ENCODE assay signal across 26 cellular contexts in the genomic region with DNA sequence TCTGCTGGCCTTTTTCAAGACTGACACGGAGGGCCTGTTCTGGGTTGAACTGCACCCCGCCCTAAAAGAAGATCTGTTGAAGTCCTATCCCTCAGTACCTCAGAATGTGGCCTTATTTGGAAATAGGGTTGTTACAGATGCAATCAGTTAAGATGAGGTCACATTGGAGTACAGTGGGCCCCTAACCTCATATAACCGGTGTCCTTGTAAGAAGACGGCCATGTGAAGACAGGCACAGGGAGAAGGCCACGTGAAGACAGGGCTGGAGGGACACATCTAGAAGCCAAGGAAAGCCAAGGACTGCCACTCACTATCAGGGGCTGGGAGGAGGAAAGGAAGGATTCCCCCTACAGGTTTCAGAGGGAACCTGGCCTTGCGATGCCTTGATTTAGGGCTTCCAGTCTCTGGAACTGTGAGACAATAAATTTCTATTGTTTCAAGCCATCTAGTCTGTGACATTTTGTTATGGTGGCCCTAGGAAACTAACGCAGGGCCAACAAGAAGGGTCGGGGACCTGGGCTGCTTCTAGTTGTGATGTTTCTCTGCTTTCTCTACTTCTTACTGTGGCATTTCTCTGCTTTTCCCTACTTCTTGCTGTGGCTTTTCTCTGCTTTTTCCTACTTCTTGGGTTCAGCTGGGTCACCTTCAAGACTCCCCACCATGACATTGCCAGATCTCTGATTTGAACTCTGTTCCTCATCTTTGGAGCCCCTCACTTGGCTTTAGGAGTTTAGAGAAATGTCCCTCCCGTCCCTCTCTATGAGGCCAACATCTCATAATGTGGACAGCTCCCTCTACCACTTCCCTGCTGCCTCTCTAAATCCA. TPM values are rescaled to one million over a fixed set of nuclear protein-coding genes. Genes with fewer than 3 reads are reported as not detected.
DNase-seq lines count a peak whose midpoint lies in the region; ATAC-seq and TF ChIP-seq lines count a peak whose summit lies in the region.
"Had no signal": no experiment of that assay in that cellular context is flagged by ENCODE, and none has a peak within 500 bp of the region (broad histone marks: within the 10 kb centered on the region; RNA-seq: fewer than 3 reads in every experiment).

No MANE protein-coding gene starts in this region.

- ATAC-seq in HG02623 (IDR thresholded peaks at IDR 0.05; ENCODE audit: unreplicated experiment): no peak
- ATAC-seq: activated CD4-positive, CD25-positive, alpha-beta regulatory T cell treated with anti-CD3 and anti-CD28 coated beads, Interleukin-2, amount 50 U/mL, for 24 hours; mucosa of descending colon had no signal

- H3K27ac ChIP-seq in endodermal cell (ENCODE audit: low read depth, low read length) (no peak overlapping the region), tibial nerve (no peak overlapping the region)
- H3K27ac ChIP-seq: BLaER1, coronary artery, neutrophil had no signal

- TF ChIP-seq CTCF in endodermal cell (conservative IDR thresholded peaks at IDR 0.05) (peak; percentile 70), neural crest cell (conservative IDR thresholded peaks at IDR 0.05) (peak; percentile 22), tibial nerve (IDR thresholded peaks at IDR 0.05) (no peak)

- H3K9ac ChIP-seq in endodermal cell (ENCODE audit: extremely low read depth, low read length, poor library complexity, severe bottlenecking): no peak overlapping the region
- H3K9ac ChIP-seq: BLaER1 had no signal

- DNase-seq in HEK293T (ENCODE audit: extremely low spot score): no peak
- peak; percentile 38 for DNase-seq in OCI-M1 (lab: John Stamatoyannopoulos, UW)
- peak; percentile 73 for DNase-seq in endodermal cell
- no peak for DNase-seq in neural crest cell (ENCODE audit: low read depth, low spot score)
- no peak for DNase-seq in NK-92 (lab: John Stamatoyannopoulos, UW; ENCODE audit: unreplicated experiment)
- DNase-seq in tibial nerve (ENCODE audit: low spot score in 2 of 2): no peak
- no peak for DNase-seq in immature natural killer cell
- DNase-seq: activated T-cell treated with anti-CD3 and anti-CD28 coated beads, Interleukin-2, amount 50 U/mL, for 72 hours; Calu3; left ventricle myocardium superior; mucosa of descending colon; NCI-H1092 treated with DMSO at 0.1 percent for 48 hours; NCI-H510A treated with DMSO at 0.1 percent for 48 hours; Right ventricle myocardium superior; stimulated activated CD4-positive, alpha-beta T cell treated with anti-CD3 and anti-CD28 coated beads, Interleukin-4, amount 100 ng/mL, for 4 hours; T-helper 2 cell had no signal

- CTCF ChIA-PET in HEK293T (lab: Yijun Ruan, JAX): interaction anchor here (0.8 kb wide), 1 partner anchor 443 kb away, joined by 4 read pairs; no protein-coding TSS in a partner anchor

- no peaks in the 10 kb centered on the region for H3K9me3 Mint-ChIP-seq in endodermal cell
- H3K9me3 Mint-ChIP-seq in neural crest cell: peaks cover 4% of the 10 kb centered on the region
- H3K9me3 Mint-ChIP-seq in immature natural killer cell: no peaks in the 10 kb centered on the region
- H3K9me3 Mint-ChIP-seq: activated T-cell treated with anti-CD3 and anti-CD28 coated beads, Interleukin-2, amount 50 U/mL, for 72 hours had no signal

- H3K36me3 Mint-ChIP-seq in endodermal cell (ENCODE audit: low read depth) (no peaks in the 10 kb centered on the region), neural crest cell (ENCODE audit: low read depth) (no peaks in the 10 kb centered on the region), immature natural killer cell (no peaks in the 10 kb centered on the region)

- WGBS in endodermal cell (ENCODE audit: insufficient coverage in 1 of 2, insufficient read length in 1 of 2), 2 experiments: 83 to 86% methylated on average over 9 of the region's 9 CpGs
- WGBS in tibial nerve, 2 donors: 67 to 70% methylated on average over 9 of the region's 9 CpGs

- H3K27me3 ChIP-seq in endodermal cell (ENCODE audit: control insufficient read depth, insufficient read depth, low read length, poor library complexity, severe bottlenecking) (peaks cover 46% of the 10 kb centered on the region), tibial nerve (peaks cover 0 to 7% of the 10 kb centered on the region in 2 donors)
- H3K27me3 ChIP-seq: BLaER1 had no signal

- H3K4me3 ChIP-seq in endodermal cell (ENCODE audit: low read length) (no peak overlapping the region), tibial nerve (no peak overlapping the region)
- H3K4me3 ChIP-seq: BLaER1, coronary artery, mucosa of descending colon, smooth muscle cell had no signal

- H3K4me3 Mint-ChIP-seq in endodermal cell (no peak overlapping the region), neural crest cell (no peak overlapping the region), immature natural killer cell (no peak overlapping the region)
- H3K4me3 Mint-ChIP-seq: activated naive CD4-positive, alpha-beta T cell treated with anti-CD3 and anti-CD28 coated beads, Interleukin-2, amount 50 U/mL, for 24 hours; activated T-cell treated with anti-CD3 and anti-CD28 coated beads, Interleukin-2, amount 50 U/mL, for 72 hours had no signal

- no peaks in the 10 kb centered on the region for H3K4me1 ChIP-seq in endodermal cell (ENCODE audit: control insufficient read depth, insufficient read depth, low read length)
- H3K4me1 ChIP-seq in tibial nerve: peaks cover 0 to 10% (median 0%) of the 10 kb centered on the region in 4 donors

- TF ChIP-seq POLR2A in tibial nerve (IDR thresholded peaks at IDR 0.05): no peak

- H3K9me3 ChIP-seq in endodermal cell (ENCODE audit: control insufficient read depth, low read length) (no peaks in the 10 kb centered on the region), tibial nerve (no peaks in the 10 kb centered on the region)
- H3K9me3 ChIP-seq: BLaER1, mucosa of descending colon, neutrophil had no signal

- H3K27me3 Mint-ChIP-seq in endodermal cell (ENCODE audit: insufficient read depth) (peaks cover 53% of the 10 kb centered on the region), neural crest cell (ENCODE audit: low read depth) (peaks cover 50% of the 10 kb centered on the region), immature natural killer cell (ENCODE audit: low read depth in 3 of 3) (peaks cover 4 to 16% (median 6%) of the 10 kb centered on the region in 3 donors)
- H3K27me3 Mint-ChIP-seq: activated naive CD4-positive, alpha-beta T cell treated with anti-CD3 and anti-CD28 coated beads, Interleukin-2, amount 50 U/mL, for 24 hours; IgD-negative memory B cell had no signal

- POLR2A ChIA-PET in HEK293T (lab: Yijun Ruan, JAX): no interaction called here

- no peak for TF ChIP-seq EP300 in tibial nerve (IDR thresholded peaks at IDR 0.05)

- H3K27ac Mint-ChIP-seq in endodermal cell (no peak overlapping the region), neural crest cell (ENCODE audit: unreplicated experiment) (no peak overlapping the region), immature natural killer cell (peak overlapping the region in 1 of 6 donors; percentile 54)
- H3K27ac Mint-ChIP-seq: activated naive CD4-positive, alpha-beta T cell treated with anti-CD3 and anti-CD28 coated beads, Interleukin-2, amount 50 U/mL, for 24 hours; activated T-cell treated with anti-CD3 and anti-CD28 coated beads, Interleukin-2, amount 50 U/mL, for 72 hours had no signal

- H3K36me3 ChIP-seq in endodermal cell (ENCODE audit: control insufficient read depth, insufficient read depth, low read length): no peaks in the 10 kb centered on the region
- H3K36me3 ChIP-seq in tibial nerve: no peaks in the 10 kb centered on the region
- H3K36me3 ChIP-seq: BLaER1, neutrophil had no signal

- H3K4me1 Mint-ChIP-seq in endodermal cell: no peaks in the 10 kb centered on the region
- H3K4me1 Mint-ChIP-seq in neural crest cell: peaks cover 15% of the 10 kb centered on the region
- H3K4me1 Mint-ChIP-seq in immature natural killer cell: peaks cover 32 to 40% of the 10 kb centered on the region in 2 donors

TF ChIP-seq in HEK293T, 16 proteins besides CTCF, POLR2A, EP300 and RAD21:
- TF ChIP-seq PKNOX1 (IDR thresholded peaks at IDR 0.05): 0 out of 2 replicates have a peak, but pooled peaks have one; percentile 10
- TF ChIP-seq ARNT (IDR thresholded peaks at IDR 0.05): no peak

RNA-seq across cellular contexts. Expression of gene CCDC174, which starts 4.8 kb away (rescaled TPM):
- total RNA-seq in endodermal cell (10 to 100 TPM; 18.7 to 20.1 TPM), neural crest cell (18.5 and 21.1 TPM in 2 replicates), tibial nerve (10 to 100 TPM; 13.5 to 34.3 (median 27.1) TPM)
- polyA plus RNA-seq in endodermal cell (2013, experiment 1 of 2): 20.8 TPM
- 16.6 TPM for polyA plus RNA-seq in endodermal cell (2013, experiment 2 of 2)
- polyA plus RNA-seq in immature natural killer cell: 10 to 100 TPM; 12.2 to 29.4 (median 14.0) TPM

RNA-seq across cellular contexts. Expression of gene C3orf20, which starts 28.1 kb away (rescaled TPM):
- total RNA-seq in endodermal cell (not detected), neural crest cell (0.14 TPM in 1 of 2 replicates, not detected in the other), tibial nerve (not detected)
- polyA plus RNA-seq in endodermal cell (2013, experiment 1 of 2): not detected
- polyA plus RNA-seq in endodermal cell (2013, experiment 2 of 2): not detected
- polyA plus RNA-seq in immature natural killer cell: not detected
- total RNA-seq: frontal cortex, left ventricle myocardium superior, mucosa of descending colon, Right ventricle myocardium superior, smooth muscle cell had no signal
- polyA plus RNA-seq: IgD-negative memory B cell, smooth muscle cell, urinary bladder had no signal

Comparison
In these comparisons a context has a peak if more than half of its experiments do, and no peak if none do; other contexts are left out.
1. DNase-seq: peak in OCI-M1 (single experiment) and endodermal cell (single experiment); none in HEK293T (single experiment), neural crest cell (single experiment), NK-92 (single experiment), tibial nerve (0 of 2) and immature natural killer cell (0 of 3).
2. CTCF ChIP-seq: peak in endodermal cell (single experiment) and neural crest cell (single experiment); none in tibial nerve (0 of 5).